14 cellular contexts compared by ENCODE assay signal in the genomic region with DNA sequence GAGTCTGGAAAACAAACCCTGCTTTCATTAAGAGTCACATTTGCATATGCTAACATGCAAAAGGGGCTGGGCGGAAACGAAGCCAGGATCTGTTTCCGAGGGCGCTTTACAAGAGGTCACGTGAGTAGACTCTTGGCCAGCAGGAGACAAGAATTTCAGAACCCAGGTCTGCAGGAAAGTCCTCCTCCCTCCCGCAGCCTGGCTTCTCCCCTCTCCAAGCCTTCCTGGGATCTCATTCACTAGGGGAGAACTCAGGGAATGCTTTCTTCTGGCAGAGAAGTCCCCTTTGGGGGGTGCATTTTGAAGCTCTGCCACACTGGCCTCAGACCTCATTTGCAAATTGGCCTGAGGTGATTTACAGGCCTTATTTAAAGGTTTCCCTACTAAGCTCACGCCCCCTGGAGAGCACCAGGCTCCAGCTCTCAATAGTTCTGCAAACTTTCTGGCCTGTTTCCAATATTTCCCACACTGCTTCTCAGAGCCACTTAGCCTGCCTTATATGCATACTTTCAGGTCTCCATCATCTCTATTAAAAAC. TPM values are rescaled to one million over a fixed set of nuclear protein-coding genes. Genes with fewer than 3 reads are reported as not detected.
DNase-seq lines count a peak whose midpoint lies in the region; ATAC-seq and TF ChIP-seq lines count a peak whose summit lies in the region.
"Had no signal": no experiment of that assay in that cellular context is flagged by ENCODE, and none has a peak within 500 bp of the region (broad histone marks: within the 10 kb centered on the region; RNA-seq: fewer than 3 reads in every experiment).

No MANE protein-coding gene starts in this region.

- WGBS in gastroesophageal sphincter (ENCODE audit: low coverage in 1 of 2), 2 donors = 63 to 71% methylated on average over 1 to 2 of the region's 7 CpGs

- H3K27ac ChIP-seq in gastroesophageal sphincter = no peak overlapping the region
- H3K27ac ChIP-seq: tibial artery had no signal

- H3K27me3 ChIP-seq in NT2/D1 (ENCODE audit: insufficient read depth, insufficient read length) (no peaks in the 10 kb centered on the region), gastroesophageal sphincter (no peaks in the 10 kb centered on the region)
- H3K27me3 ChIP-seq: tibial artery had no signal

- intact Hi-C loops in mucosa of descending colon (cut with DNase I, micrococcal nuclease) = no loop called here

- H3K4me1 ChIP-seq in NT2/D1 (ENCODE audit: insufficient read depth, insufficient read length) = peaks cover 20% of the 10 kb centered on the region
- H3K4me1 ChIP-seq in mucosa of descending colon (ENCODE audit: low read depth) = no peaks in the 10 kb centered on the region
- H3K4me1 ChIP-seq in gastroesophageal sphincter = no peaks in the 10 kb centered on the region
- H3K4me1 ChIP-seq: tibial artery had no signal

- no peak for ATAC-seq in mucosa of descending colon
- no peak for ATAC-seq in gastroesophageal sphincter
- ATAC-seq in GM18517 (IDR thresholded peaks at IDR 0.05; ENCODE audit: unreplicated experiment) = no peak

- TF ChIP-seq POLR2A in gastroesophageal sphincter (IDR thresholded peaks at IDR 0.05) = no peak

- TF ChIP-seq CTCF in mucosa of descending colon (IDR thresholded peaks at IDR 0.05) (no peak), gastroesophageal sphincter (IDR thresholded peaks at IDR 0.05) (no peak)

- no peaks in the 10 kb centered on the region for H3K36me3 ChIP-seq in NT2/D1 (ENCODE audit: insufficient read depth, insufficient read length, low read length)
- H3K36me3 ChIP-seq in mucosa of descending colon (ENCODE audit: low read depth) = no peaks in the 10 kb centered on the region
- H3K36me3 ChIP-seq in gastroesophageal sphincter = peaks cover 0 to 28% of the 10 kb centered on the region in 2 donors

- TF ChIP-seq EP300 in gastroesophageal sphincter (IDR thresholded peaks at IDR 0.05) = no peak

- DNase-seq in NCI-H1436 (lab: John Stamatoyannopoulos, UW) (peak; percentile 20), NCI-H1436 treated with DMSO at 0.1 percent for 48 hours (lab: John Stamatoyannopoulos, UW) (no peak), NT2/D1 (ENCODE audit: low read depth, low spot score) (peak; percentile 96), foreskin melanocyte (peak; percentile 79), skeletal muscle cell (ENCODE audit: low read depth) (peak; percentile 21), mucosa of descending colon (no peak)
- DNase-seq: NCI-H446 treated with DMSO at 0.1 percent for 48 hours; stimulated activated CD4-positive, alpha-beta T cell treated with anti-CD3 and anti-CD28 coated beads, Interleukin-4, amount 100 ng/mL, for 4 hours; tibial artery had no signal

- H3K9ac ChIP-seq in NT2/D1 (ENCODE audit: insufficient read length, low read depth) = no peak overlapping the region

- H3K4me3 ChIP-seq in NT2/D1 (ENCODE audit: insufficient read length, low read depth) = no peak overlapping the region
- H3K4me3 ChIP-seq in skeletal muscle cell (ENCODE audit: low read depth, low read length) = no peak overlapping the region
- H3K4me3 ChIP-seq in mucosa of descending colon = no peak overlapping the region
- H3K4me3 ChIP-seq in gastroesophageal sphincter = no peak overlapping the region
- H3K4me3 ChIP-seq: tibial artery had no signal

- H3K9me3 ChIP-seq in NT2/D1 (ENCODE audit: insufficient read depth, low read length) (no peaks in the 10 kb centered on the region), mucosa of descending colon (no peaks in the 10 kb centered on the region), gastroesophageal sphincter (no peaks in the 10 kb centered on the region)
- H3K9me3 ChIP-seq: tibial artery had no signal

RNA-seq across cellular contexts. Expression of a gene that starts 57.2 kb away (rescaled TPM):
- total RNA-seq in mucosa of descending colon (under 1 TPM in 1 of 3 donors, not detected in 2; 0.44 TPM), gastroesophageal sphincter (not detected)
- total RNA-seq: A172, HT1080, neural crest cell had no signal

Comparison
In these comparisons a context has a peak if more than half of its experiments do, and no peak if none do; other contexts are left out.
1. DNase-seq: peak in NCI-H1436 (single experiment), NT2/D1 (single experiment), foreskin melanocyte (single experiment) and skeletal muscle cell (single experiment); none in NCI-H1436 treated with DMSO at 0.1 percent for 48 hours (single experiment) and mucosa of descending colon (0 of 3).